In genomic region chr9:122463828-122464632, GRCh38 we compare ENCODE assay signal across 8 cellular contexts. TPM values are rescaled to one million over a fixed set of nuclear protein-coding genes. Genes with fewer than 3 reads are reported as not detected.
DNase-seq lines count a peak whose midpoint lies in the region; ATAC-seq, FAIRE-seq and TF ChIP-seq lines count a peak whose summit lies in the region.

No MANE protein-coding gene starts in this region.

- peak overlapping the region; percentile 72 for H3K27ac Mint-ChIP-seq in activated T-helper 2 cell treated with anti-CD3 and anti-CD28 coated beads, Interferon-gamma antibody, Interleukin-2, Interleukin-4, amounts not matched to agents 10 μg/mL and 5 μg/mL and 100 μg/mL, durations not matched to agents 14 hours and 24 hours and 36 hours

- no peaks in the 10 kb centered on the region for H3K9me3 Mint-ChIP-seq in activated T-helper 2 cell treated with anti-CD3 and anti-CD28 coated beads, Interferon-gamma antibody, Interleukin-2, Interleukin-4, amounts not matched to agents 10 μg/mL and 5 μg/mL and 100 μg/mL, durations not matched to agents 14 hours and 24 hours and 36 hours

- H3K4me1 ChIP-seq in lower lobe of right lung, result peaks cover 10% of the 10 kb centered on the region

- peaks cover 14% of the 10 kb centered on the region for H3K4me1 Mint-ChIP-seq in activated T-helper 2 cell treated with anti-CD3 and anti-CD28 coated beads, Interferon-gamma antibody, Interleukin-2, Interleukin-4, amounts not matched to agents 10 μg/mL and 5 μg/mL and 100 μg/mL, durations not matched to agents 14 hours and 24 hours and 36 hours (ENCODE audit: low read depth)

- no peaks in the 10 kb centered on the region for H3K36me3 Mint-ChIP-seq in activated T-helper 2 cell treated with anti-CD3 and anti-CD28 coated beads, Interferon-gamma antibody, Interleukin-2, Interleukin-4, amounts not matched to agents 10 μg/mL and 5 μg/mL and 100 μg/mL, durations not matched to agents 14 hours and 24 hours and 36 hours (ENCODE audit: low read depth)

- intact Hi-C loops in activated T-helper 2 cell treated with anti-CD3 and anti-CD28 coated beads, Interferon-gamma antibody, Interleukin-2, Interleukin-4, amounts not matched to agents 10 μg/mL and 5 μg/mL and 100 μg/mL, durations not matched to agents 14 hours and 24 hours and 36 hours (cut with micrococcal nuclease), result loop anchor here (1.0 kb wide), 1 partner anchor 343 kb away; no protein-coding TSS in a partner anchor
- intact Hi-C loops in lower lobe of right lung (cut with DNase I), result no loop called here

- peak overlapping the region; percentile 78 for H3K4me3 Mint-ChIP-seq in activated T-helper 2 cell treated with anti-CD3 and anti-CD28 coated beads, Interferon-gamma antibody, Interleukin-2, Interleukin-4, amounts not matched to agents 10 μg/mL and 5 μg/mL and 100 μg/mL, durations not matched to agents 14 hours and 24 hours and 36 hours (ENCODE audit: low read depth)

- H3K27ac ChIP-seq in lower lobe of right lung, result peak overlapping the region; percentile 25

- ATAC-seq in lower lobe of right lung, result peak; percentile 30 to 46
- ATAC-seq in GM19467 (IDR thresholded peaks at IDR 0.05; ENCODE audit: unreplicated experiment), result no peak

- FAIRE-seq in H54 (lab: Jason Lieb, UNC), result peak; percentile 94

- H3K9me3 ChIP-seq in lower lobe of right lung, result no peaks in the 10 kb centered on the region

- H3K27me3 ChIP-seq in lower lobe of right lung (ENCODE audit: low read depth), result no peaks in the 10 kb centered on the region

- peak overlapping the region; percentile 52 for H3K4me3 ChIP-seq in lower lobe of right lung

- no peak for TF ChIP-seq CTCF in lower lobe of right lung (IDR thresholded peaks at IDR 0.05)

- no peak for TF ChIP-seq POLR2A in H54 (IDR thresholded peaks at IDR 0.05; ENCODE audit: low read depth, low read length)

- H3K27me3 Mint-ChIP-seq in activated T-helper 2 cell treated with anti-CD3 and anti-CD28 coated beads, Interferon-gamma antibody, Interleukin-2, Interleukin-4, amounts not matched to agents 10 μg/mL and 5 μg/mL and 100 μg/mL, durations not matched to agents 14 hours and 24 hours and 36 hours (ENCODE audit: low read depth), result peaks cover 38% of the 10 kb centered on the region

- peak; percentile 43 for DNase-seq in GF-D8 (lab: John Stamatoyannopoulos, UW)
- peak; percentile 58 for DNase-seq in H54 (ENCODE audit: insufficient read length, low spot score)
- DNase-seq in NCI-H524 treated with DMSO at 0.1 percent for 48 hours (lab: John Stamatoyannopoulos, UW), result peak; percentile 57
- no peak for DNase-seq in activated T-helper 2 cell treated with anti-CD3 and anti-CD28 coated beads, Interferon-gamma antibody, Interleukin-2, Interleukin-4, amounts not matched to agents 10 μg/mL and 5 μg/mL and 100 μg/mL, durations not matched to agents 14 hours and 24 hours and 36 hours (ENCODE audit: low spot score)
- no peak for DNase-seq in lower lobe of right lung
- DNase-seq in amygdala (lab: John Stamatoyannopoulos, UW), result no peak
- DNase-seq in 8988T, result no peak

- H3K36me3 ChIP-seq in lower lobe of right lung, result no peaks in the 10 kb centered on the region

RNA-seq across cellular contexts. Expression of gene OR1J1, which starts 13.7 kb away (rescaled TPM):
- not detected in 2 replicates for total RNA-seq in activated T-helper 2 cell treated with anti-CD3 and anti-CD28 coated beads, Interferon-gamma antibody, Interleukin-2, Interleukin-4, amounts not matched to agents 10 μg/mL and 5 μg/mL and 100 μg/mL, durations not matched to agents 14 hours and 24 hours and 36 hours
- not detected for total RNA-seq in lower lobe of right lung

RNA-seq across cellular contexts. Expression of gene OR1J2, which starts 46.6 kb away (rescaled TPM):
- not detected in 2 replicates for total RNA-seq in activated T-helper 2 cell treated with anti-CD3 and anti-CD28 coated beads, Interferon-gamma antibody, Interleukin-2, Interleukin-4, amounts not matched to agents 10 μg/mL and 5 μg/mL and 100 μg/mL, durations not matched to agents 14 hours and 24 hours and 36 hours
- not detected for total RNA-seq in lower lobe of right lung

RNA-seq across cellular contexts. Expression of gene OR1J4, which starts 54.9 kb away (rescaled TPM):
- total RNA-seq in activated T-helper 2 cell treated with anti-CD3 and anti-CD28 coated beads, Interferon-gamma antibody, Interleukin-2, Interleukin-4, amounts not matched to agents 10 μg/mL and 5 μg/mL and 100 μg/mL, durations not matched to agents 14 hours and 24 hours and 36 hours, result 0.21 TPM in 1 of 2 replicates, not detected in the other
- total RNA-seq in lower lobe of right lung, result not detected

Comparison
In these comparisons a context has a peak if more than half of its experiments do, and no peak if none do; other contexts are left out.
1. DNase-seq: peak in GF-D8 (single experiment), H54 (single experiment) and NCI-H524 treated with DMSO at 0.1 percent for 48 hours (single experiment); none in activated T-helper 2 cell treated with anti-CD3 and anti-CD28 coated beads, Interferon-gamma antibody, Interleukin-2, Interleukin-4, amounts not matched to agents 10 μg/mL and 5 μg/mL and 100 μg/mL, durations not matched to agents 14 hours and 24 hours and 36 hours (single experiment), lower lobe of right lung (single experiment), amygdala (0 of 56) and 8988T (single experiment).